ENCODE assay signal across 9 cellular contexts in the genomic region with DNA sequence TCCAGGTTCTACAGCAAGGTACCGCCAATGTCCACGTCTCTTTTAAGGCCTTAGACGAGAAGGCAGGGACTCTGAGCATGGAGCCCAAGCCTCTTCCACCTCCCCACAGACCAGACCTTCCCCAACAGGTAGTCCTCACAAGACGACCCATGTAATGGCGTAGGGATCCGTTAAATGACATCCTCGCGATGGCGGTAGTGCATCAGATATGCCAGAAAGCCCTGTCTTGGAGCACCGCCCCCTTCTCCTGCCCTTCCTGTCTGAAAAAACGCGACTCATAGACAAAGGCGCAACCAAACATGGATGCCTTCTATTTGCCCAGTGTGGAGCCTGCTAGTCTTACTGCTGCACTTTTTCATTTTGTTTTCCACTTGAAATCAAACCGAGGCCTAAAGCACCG.
DNase-seq lines count a peak whose midpoint lies in the region; ATAC-seq and TF ChIP-seq lines count a peak whose summit lies in the region.
"Had no signal": no experiment of that assay in that cellular context is flagged by ENCODE, and none has a peak within 500 bp of the region (broad histone marks: within the 10 kb centered on the region; RNA-seq: fewer than 3 reads in every experiment).

No MANE protein-coding gene starts in this region.

- H3K4me2 ChIP-seq in GM23338 = no peak overlapping the region

- no peak overlapping the region for H2AFZ ChIP-seq in GM23338

- H3K4me3 Mint-ChIP-seq in activated naive CD8-positive, alpha-beta T cell treated with anti-CD3 and anti-CD28 coated beads for 36 hours = no peak overlapping the region
- H3K4me3 Mint-ChIP-seq in GM23338 = no peak overlapping the region
- H3K4me3 Mint-ChIP-seq: memory B cell had no signal

- 93 to 96% methylated on average over 15 of the region's 15 CpGs for WGBS in sigmoid colon, 2 donors

- ATAC-seq in GM18511 (IDR thresholded peaks at IDR 0.05; ENCODE audit: unreplicated experiment) (peak; percentile 72), HG03520 (IDR thresholded peaks at IDR 0.05; ENCODE audit: unreplicated experiment) (peak; percentile 53), HG02623 (IDR thresholded peaks at IDR 0.05; ENCODE audit: unreplicated experiment) (no peak), GM23338 (no peak)

- no peaks in the 10 kb centered on the region for H3K27me3 Mint-ChIP-seq in activated naive CD8-positive, alpha-beta T cell treated with anti-CD3 and anti-CD28 coated beads for 36 hours
- H3K27me3 Mint-ChIP-seq in GM23338 (ENCODE audit: insufficient read depth, low read depth, poor library complexity) = no peaks in the 10 kb centered on the region
- H3K27me3 Mint-ChIP-seq: memory B cell had no signal

- H3K36me3 Mint-ChIP-seq in activated naive CD8-positive, alpha-beta T cell treated with anti-CD3 and anti-CD28 coated beads for 36 hours = peaks cover 16% of the 10 kb centered on the region
- peaks cover 84% of the 10 kb centered on the region for H3K36me3 Mint-ChIP-seq in GM23338 (ENCODE audit: low read depth)
- H3K36me3 Mint-ChIP-seq: memory B cell had no signal

- no peaks in the 10 kb centered on the region for H3K27me3 ChIP-seq in sigmoid colon
- no peaks in the 10 kb centered on the region for H3K27me3 ChIP-seq in GM23338 (ENCODE audit: insufficient read depth)

- no peaks in the 10 kb centered on the region for H3F3A ChIP-seq in GM23338 (replicated peaks; ENCODE audit: low read depth)

- H4K20me1 ChIP-seq in GM23338 (replicated peaks; ENCODE audit: insufficient read depth) = no peaks in the 10 kb centered on the region

- TF ChIP-seq POLR2A in sigmoid colon (IDR thresholded peaks at IDR 0.05) = no peak

- DNase-seq in caudate nucleus (lab: John Stamatoyannopoulos, UW) = peak in 24 of 61 donors; percentile 28 to 94 (median 78)
- DNase-seq in sigmoid colon = peak; percentile 94
- no peak for DNase-seq in GM19238 (ENCODE audit: insufficient read length, low spot score)
- no peak for DNase-seq in activated naive CD8-positive, alpha-beta T cell treated with anti-CD3 and anti-CD28 coated beads for 36 hours
- DNase-seq in GM23338 (ENCODE audit: low spot score) = no peak

- H3K4me1 ChIP-seq in sigmoid colon (peaks cover 0 to 3% (median 0%) of the 10 kb centered on the region in 4 donors), GM23338 (ENCODE audit: insufficient read depth) (no peaks in the 10 kb centered on the region)

- no peaks in the 10 kb centered on the region for H3K9me3 ChIP-seq in sigmoid colon

- H3K36me3 ChIP-seq in sigmoid colon (no peaks in the 10 kb centered on the region), GM23338 (ENCODE audit: insufficient read depth) (peaks cover 14% of the 10 kb centered on the region)

- no peaks in the 10 kb centered on the region for H3K79me2 ChIP-seq in GM23338 (replicated peaks; ENCODE audit: insufficient read depth)

- H3K4me1 Mint-ChIP-seq in activated naive CD8-positive, alpha-beta T cell treated with anti-CD3 and anti-CD28 coated beads for 36 hours = no peaks in the 10 kb centered on the region
- no peaks in the 10 kb centered on the region for H3K4me1 Mint-ChIP-seq in GM23338
- H3K4me1 Mint-ChIP-seq: memory B cell had no signal

- H3K9me2 ChIP-seq in GM23338 (ENCODE audit: insufficient read depth) = no peaks in the 10 kb centered on the region

- H3K9me3 Mint-ChIP-seq in activated naive CD8-positive, alpha-beta T cell treated with anti-CD3 and anti-CD28 coated beads for 36 hours = peaks cover 5% of the 10 kb centered on the region
- H3K9me3 Mint-ChIP-seq in GM23338 = peaks cover 18% of the 10 kb centered on the region; the same call in 2 of the 3 replicates

- H3K4me3 ChIP-seq in sigmoid colon (peak overlapping the region in 2 of 4 donors; percentile 28 to 49), GM23338 (no peak overlapping the region)

- intact Hi-C loops in sigmoid colon (cut with DNase I) = loop anchor here (2.0 kb wide), 3 partner anchors 18 to 64 kb away; no protein-coding TSS in a partner anchor

- H3K27ac ChIP-seq in caudate nucleus (ENCODE audit: low read depth, low read length) (peak overlapping the region; percentile 97), sigmoid colon (peak overlapping the region in 2 of 4 donors; percentile 84 to 85), GM23338 (ENCODE audit: low read depth) (no peak overlapping the region)

- TF ChIP-seq EP300 in sigmoid colon (IDR thresholded peaks at IDR 0.05) = no peak

- TF ChIP-seq CTCF in sigmoid colon (IDR thresholded peaks at IDR 0.05) (no peak), GM23338 (conservative IDR thresholded peaks at IDR 0.05; ENCODE audit: low read depth in 2 of 2) (no peak)

- no peak overlapping the region for H3K27ac Mint-ChIP-seq in activated naive CD8-positive, alpha-beta T cell treated with anti-CD3 and anti-CD28 coated beads for 36 hours
- H3K27ac Mint-ChIP-seq in GM23338 = no peak overlapping the region
- H3K27ac Mint-ChIP-seq: memory B cell had no signal

TF ChIP-seq in GM23338, 12 proteins besides CTCF, POLR2A, EP300 and RAD21 (continues in another document):
- TF ChIP-seq, protein P1, sequence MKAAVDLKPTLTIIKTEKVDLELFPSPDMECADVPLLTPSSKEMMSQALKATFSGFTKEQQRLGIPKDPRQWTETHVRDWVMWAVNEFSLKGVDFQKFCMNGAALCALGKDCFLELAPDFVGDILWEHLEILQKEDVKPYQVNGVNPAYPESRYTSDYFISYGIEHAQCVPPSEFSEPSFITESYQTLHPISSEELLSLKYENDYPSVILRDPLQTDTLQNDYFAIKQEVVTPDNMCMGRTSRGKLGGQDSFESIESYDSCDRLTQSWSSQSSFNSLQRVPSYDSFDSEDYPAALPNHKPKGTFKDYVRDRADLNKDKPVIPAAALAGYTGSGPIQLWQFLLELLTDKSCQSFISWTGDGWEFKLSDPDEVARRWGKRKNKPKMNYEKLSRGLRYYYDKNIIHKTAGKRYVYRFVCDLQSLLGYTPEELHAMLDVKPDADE (IDR thresholded peaks at IDR 0.05) = no peak
- TF ChIP-seq REST (IDR thresholded peaks at IDR 0.05; ENCODE audit: unreplicated experiment) (no peak), NANOG (IDR thresholded peaks at IDR 0.05; ENCODE audit: borderline replicate concordance) (no peak), JUNB (IDR thresholded peaks at IDR 0.05; ENCODE audit: unreplicated experiment) (no peak), EZH2phosphoT487 (IDR thresholded peaks at IDR 0.05; ENCODE audit: unreplicated experiment) (no peak), EZH2 (IDR thresholded peaks at IDR 0.05; ENCODE audit: low read depth, unreplicated experiment) (no peak), CREB1 (CRISPR knock-in tag; IDR thresholded peaks at IDR 0.05; ENCODE audit: low read depth) (no peak), POLR2AphosphoS5 (IDR thresholded peaks at IDR 0.05; ENCODE audit: low read depth) (no peak), ZNF114 (CRISPR knock-in tag; IDR thresholded peaks at IDR 0.05) (no peak)

Comparison
In these comparisons a context has a peak if more than half of its experiments do, and no peak if none do; other contexts are left out.
1. ATAC-seq: peak in GM18511 (single experiment) and HG03520 (single experiment); none in HG02623 (single experiment) and GM23338 (single experiment).